ENCODE assay signal across 24 cellular contexts in the genomic region with DNA sequence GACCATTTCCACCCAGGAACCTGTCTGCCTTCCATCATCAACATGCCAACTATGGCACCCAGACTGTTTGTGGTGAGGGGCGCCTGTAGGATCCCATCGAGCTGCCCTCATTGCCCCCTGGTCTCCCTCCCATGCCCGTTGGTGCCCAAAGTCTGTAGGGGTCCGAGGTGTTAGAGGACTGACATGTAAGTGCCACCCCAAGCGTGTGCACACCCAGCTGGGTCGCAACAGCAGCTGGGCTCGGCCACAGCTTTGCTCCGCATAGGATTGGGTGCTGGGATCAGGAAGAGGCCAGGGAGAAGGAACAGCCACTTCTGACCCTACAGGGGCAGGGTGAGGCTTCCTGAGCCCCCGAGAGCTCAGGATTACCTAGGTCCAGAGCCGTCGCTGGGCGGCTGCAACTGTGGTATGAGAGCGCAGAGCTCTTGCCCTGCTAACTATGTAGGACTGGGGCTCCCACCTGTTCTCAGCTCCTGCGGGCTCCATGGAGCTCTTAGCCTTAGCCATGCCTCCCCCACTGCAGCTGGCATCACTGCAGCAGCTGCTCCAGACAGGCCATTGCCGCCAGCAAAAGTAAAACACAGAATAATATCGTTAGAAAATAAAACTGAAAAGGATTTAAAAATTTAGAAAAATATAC.
"Had no signal": no experiment of that assay in that cellular context is flagged by ENCODE, and none has a peak within 500 bp of the region (broad histone marks: within the 10 kb centered on the region; RNA-seq: fewer than 3 reads in every experiment).

No MANE protein-coding gene starts in this region.

- H2AFZ ChIP-seq: hepatocyte had no signal

- H3K79me2 ChIP-seq: hepatocyte had no signal

- H3K36me3 ChIP-seq: esophagus muscularis mucosa, gastroesophageal sphincter, heart left ventricle, ovary, suprapubic skin, transverse colon had no signal

- H3K36me3 Mint-ChIP-seq: naive thymus-derived CD8-positive, alpha-beta T cell had no signal

- H3K4me1 ChIP-seq: esophagus muscularis mucosa, foreskin keratinocyte, gastroesophageal sphincter, heart left ventricle, psoas muscle, suprapubic skin, transverse colon had no signal

- H3K4me2 ChIP-seq: hepatocyte had no signal

- DNase-seq: dermis blood vessel endothelial cell; effector memory CD4-positive, alpha-beta T cell; foreskin keratinocyte; heart left ventricle; kidney; mammary epithelial cell; midbrain; naive thymus-derived CD8-positive, alpha-beta T cell; occipital lobe; ovary; psoas muscle; small intestine; stimulated activated CD4-positive, alpha-beta T cell treated with anti-CD3 and anti-CD28 coated beads, Interleukin-15, amount 100 ng/mL, for 24 hours; stimulated activated CD4-positive, alpha-beta T cell treated with anti-CD3 and anti-CD28 coated beads, Interleukin-2, amount 100 ng/mL, for 48 hours; stimulated activated naive CD4-positive, alpha-beta T cell; stimulated activated naive CD8-positive, alpha-beta T cell treated with anti-CD3 and anti-CD28 coated beads, Interleukin-15, amount 100 ng/mL, for 72 hours; transverse colon had no signal

- H3K27ac ChIP-seq: coronary artery, esophagus muscularis mucosa, foreskin keratinocyte, gastroesophageal sphincter, heart left ventricle, hepatocyte, ovary, psoas muscle, suprapubic skin, transverse colon had no signal

- H3K27me3 ChIP-seq: esophagus muscularis mucosa, foreskin keratinocyte, gastroesophageal sphincter, heart left ventricle, hepatocyte, ovary, suprapubic skin, transverse colon had no signal

- H3K27ac Mint-ChIP-seq: naive thymus-derived CD8-positive, alpha-beta T cell; stimulated activated naive CD8-positive, alpha-beta T cell treated with anti-CD3 and anti-CD28 coated beads, Interleukin-15, amount 100 ng/mL, for 72 hours had no signal

- H3K4me3 ChIP-seq: coronary artery, esophagus muscularis mucosa, gastroesophageal sphincter, heart left ventricle, hepatocyte, ovary, psoas muscle, suprapubic skin, transverse colon had no signal

- H3K27me3 Mint-ChIP-seq: naive thymus-derived CD8-positive, alpha-beta T cell; stimulated activated naive CD8-positive, alpha-beta T cell treated with anti-CD3 and anti-CD28 coated beads, Interleukin-15, amount 100 ng/mL, for 72 hours had no signal

- H3K4me3 Mint-ChIP-seq: naive thymus-derived CD8-positive, alpha-beta T cell; stimulated activated naive CD8-positive, alpha-beta T cell treated with anti-CD3 and anti-CD28 coated beads, Interleukin-15, amount 100 ng/mL, for 72 hours had no signal

- H3K4me1 Mint-ChIP-seq: naive thymus-derived CD8-positive, alpha-beta T cell; stimulated activated naive CD8-positive, alpha-beta T cell treated with anti-CD3 and anti-CD28 coated beads, Interleukin-15, amount 100 ng/mL, for 72 hours had no signal

- ATAC-seq: foreskin keratinocyte; gastroesophageal sphincter; heart left ventricle; left lobe of liver; naive thymus-derived CD8-positive, alpha-beta T cell; psoas muscle; right cardiac atrium; stimulated activated naive CD8-positive, alpha-beta T cell treated with anti-CD3 and anti-CD28 coated beads, Interleukin-15, amount 100 ng/mL, for 72 hours had no signal

- H3K9me3 ChIP-seq: esophagus muscularis mucosa, psoas muscle, suprapubic skin, transverse colon had no signal
